11 cellular contexts compared by ENCODE assay signal in genomic region chr11:128343134-128343514, GRCh38.
A peak's percentile ranks its signal among the peaks of the same experiment; 100 is the strongest.
DNase-seq lines count a peak whose midpoint lies in the region; ATAC-seq, FAIRE-seq and TF ChIP-seq lines count a peak whose summit lies in the region.
"Had no signal": no experiment of that assay in that cellular context is flagged by ENCODE, and none has a peak within 500 bp of the region (broad histone marks: within the 10 kb centered on the region; RNA-seq: fewer than 3 reads in every experiment).

No MANE protein-coding gene starts in this region.

- H3K4me3 Mint-ChIP-seq in activated CD4-positive, alpha-beta T cell treated with anti-CD3 and anti-CD28 coated beads for 36 hours: peak overlapping the region; percentile 65
- H3K4me3 Mint-ChIP-seq in astrocyte (ENCODE audit: unreplicated experiment): no peak overlapping the region
- H3K4me3 Mint-ChIP-seq: mesothelial cell of epicardium had no signal

- peak overlapping the region; percentile 70 for H3K27ac ChIP-seq in astrocyte (ENCODE audit: low read depth, low read length)
- H3K27ac ChIP-seq in small intestine (ENCODE audit: low read depth in 1 of 2, low read length in 1 of 2): peak overlapping the region; percentile 47 to 67

- no peaks in the 10 kb centered on the region for H3K36me3 ChIP-seq in astrocyte (ENCODE audit: insufficient read depth, low read length)
- no peaks in the 10 kb centered on the region for H3K36me3 ChIP-seq in small intestine (ENCODE audit: control insufficient read depth in 2 of 2, insufficient read depth in 2 of 2, low read length in 2 of 2)

- H3K4me1 Mint-ChIP-seq in activated CD4-positive, alpha-beta T cell treated with anti-CD3 and anti-CD28 coated beads for 36 hours: peaks cover 97% of the 10 kb centered on the region
- H3K4me1 Mint-ChIP-seq in astrocyte (ENCODE audit: low read depth, unreplicated experiment): peaks cover 19% of the 10 kb centered on the region

- H3K9me3 ChIP-seq in astrocyte (ENCODE audit: insufficient read depth, low read depth, low read length): no peaks in the 10 kb centered on the region
- H3K9me3 ChIP-seq in small intestine (ENCODE audit: control insufficient read depth, low read depth): no peaks in the 10 kb centered on the region
- H3K9me3 ChIP-seq: A549 had no signal

- POLR2A ChIA-PET in activated CD4-positive, alpha-beta T cell treated with anti-CD3 and anti-CD28 coated beads for 36 hours (lab: Charles Lee): interaction anchor here (0.7 to 3.1 kb wide), 11 partner anchors 15 to 289 kb away, joined by 3 to 39 read pairs (median 6); no protein-coding TSS in a partner anchor

- H2AFZ ChIP-seq in astrocyte (ENCODE audit: low read depth, low read length): no peak overlapping the region

- H3K4me3 ChIP-seq in astrocyte (ENCODE audit: insufficient read depth, low read depth, low read length) (no peak overlapping the region), small intestine (ENCODE audit: low read depth in 1 of 2, low read length in 2 of 2) (no peak overlapping the region)
- H3K4me3 ChIP-seq: A549 had no signal

- H4K20me1 ChIP-seq in astrocyte (ENCODE audit: insufficient read depth, low read length): no peaks in the 10 kb centered on the region

- no peaks in the 10 kb centered on the region for H3K79me2 ChIP-seq in astrocyte (ENCODE audit: insufficient read depth, low read length)

- H3K9me3 Mint-ChIP-seq in activated CD4-positive, alpha-beta T cell treated with anti-CD3 and anti-CD28 coated beads for 36 hours (ENCODE audit: low read depth): peaks cover 4% of the 10 kb centered on the region
- H3K9me3 Mint-ChIP-seq in astrocyte (ENCODE audit: unreplicated experiment): no peaks in the 10 kb centered on the region
- H3K9me3 Mint-ChIP-seq: mesothelial cell of epicardium had no signal

- H3K27ac Mint-ChIP-seq in activated CD4-positive, alpha-beta T cell treated with anti-CD3 and anti-CD28 coated beads for 36 hours: peak overlapping the region; percentile 95
- H3K27ac Mint-ChIP-seq in astrocyte (ENCODE audit: unreplicated experiment): no peak overlapping the region
- H3K27ac Mint-ChIP-seq: mesothelial cell of epicardium had no signal

- CTCF ChIA-PET in activated CD4-positive, alpha-beta T cell treated with anti-CD3 and anti-CD28 coated beads for 36 hours (lab: Charles Lee): interaction anchor here (0.5 to 4.7 kb wide), 16 partner anchors 9 to 168 kb away, joined by 3 to 37 read pairs (median 4); no protein-coding TSS in a partner anchor

- peaks cover 10% of the 10 kb centered on the region for H3K36me3 Mint-ChIP-seq in activated CD4-positive, alpha-beta T cell treated with anti-CD3 and anti-CD28 coated beads for 36 hours (ENCODE audit: low read depth)
- no peaks in the 10 kb centered on the region for H3K36me3 Mint-ChIP-seq in astrocyte (ENCODE audit: low read depth, unreplicated experiment)
- H3K36me3 Mint-ChIP-seq: mesothelial cell of epicardium had no signal

- TF ChIP-seq CTCF in astrocyte (IDR thresholded peaks at IDR 0.05; ENCODE audit: insufficient read depth, low read depth, low read length): no peak

- peak overlapping the region; percentile 4 for H3K4me2 ChIP-seq in astrocyte (ENCODE audit: low read length)
- H3K4me2 ChIP-seq: A549 had no signal

- peak overlapping the region; percentile 52 for H3K9ac ChIP-seq in astrocyte (ENCODE audit: low read length)

- H3K27me3 ChIP-seq in astrocyte (ENCODE audit: insufficient read depth, low read length) (no peaks in the 10 kb centered on the region), small intestine (ENCODE audit: control insufficient read depth in 2 of 2, insufficient read depth in 2 of 2, low read length in 2 of 2) (no peaks in the 10 kb centered on the region)

- peaks cover 18% of the 10 kb centered on the region for H3K4me1 ChIP-seq in astrocyte (ENCODE audit: insufficient read depth, low read length)
- H3K4me1 ChIP-seq in small intestine (ENCODE audit: control insufficient read depth in 2 of 2, insufficient read depth in 1 of 2, low read depth in 1 of 2, low read length in 1 of 2): peaks cover 11 to 20% of the 10 kb centered on the region in 2 donors

- peak; percentile 4 for ATAC-seq in activated CD4-positive, alpha-beta T cell treated with anti-CD3 and anti-CD28 coated beads for 36 hours
- ATAC-seq in HG03066 (IDR thresholded peaks at IDR 0.05; ENCODE audit: low read depth, unreplicated experiment) (peak; percentile 35), HG03039 (IDR thresholded peaks at IDR 0.05; ENCODE audit: unreplicated experiment) (no peak)

- intact Hi-C loops in activated CD4-positive, alpha-beta T cell treated with anti-CD3 and anti-CD28 coated beads for 36 hours (cut with DNase I, micrococcal nuclease): loop anchor here (1.0 to 5.0 kb wide), 12 partner anchors 19 to 288 kb away; no protein-coding TSS in a partner anchor

- DNase-seq in activated CD4-positive, alpha-beta T cell treated with anti-CD3 and anti-CD28 coated beads for 36 hours: no peak
- DNase-seq in activated CD4-positive, alpha-beta T cell treated with anti-CD3 and anti-CD28 coated beads, Interleukin-2, amount 50 U/mL, for 1 hour: no peak
- DNase-seq in astrocyte (ENCODE audit: low read depth): no peak
- no peak for DNase-seq in small intestine
- no peak for DNase-seq in stimulated activated CD4-positive, alpha-beta T cell treated with anti-CD3 and anti-CD28 coated beads, Interleukin-15, amount 100 ng/mL, for 24 hours
- no peak for DNase-seq in mucosa of gallbladder (ENCODE audit: low spot score)
- DNase-seq: NK-92 treated with Interleukin-12 subunit alpha and Interleukin-12 subunit beta, amount 100 ng/mL, for 24 hours had no signal

- 58 to 68% (median 65%) methylated on average over 2 of the region's 2 CpGs for WGBS in small intestine, 3 donors

- FAIRE-seq in astrocyte (lab: Jason Lieb, UNC) (no peak), small intestine (lab: Jason Lieb, UNC) (no peak)
- FAIRE-seq: A549 had no signal

- no peaks in the 10 kb centered on the region for H3K27me3 Mint-ChIP-seq in activated CD4-positive, alpha-beta T cell treated with anti-CD3 and anti-CD28 coated beads for 36 hours
- no peaks in the 10 kb centered on the region for H3K27me3 Mint-ChIP-seq in astrocyte (ENCODE audit: low read depth, unreplicated experiment)
